19 cellular contexts compared by ENCODE assay signal in genomic region chr3:149678365-149678948, GRCh38. TPM values are rescaled to one million over a fixed set of nuclear protein-coding genes. Genes with fewer than 3 reads are reported as not detected.
A peak's percentile ranks its signal among the peaks of the same experiment; 100 is the strongest.
DNase-seq lines count a peak whose midpoint lies in the region; ATAC-seq, FAIRE-seq and TF ChIP-seq lines count a peak whose summit lies in the region.
"Had no signal": no experiment of that assay in that cellular context is flagged by ENCODE, and none has a peak within 500 bp of the region (broad histone marks: within the 10 kb centered on the region; RNA-seq: fewer than 3 reads in every experiment).

No MANE protein-coding gene starts in this region.

- no peak overlapping the region for H2AFZ ChIP-seq in keratinocyte (ENCODE audit: control insufficient read depth, low read length)
- H2AFZ ChIP-seq: parathyroid adenoma had no signal

- ATAC-seq in HG03520 (IDR thresholded peaks at IDR 0.05; ENCODE audit: unreplicated experiment), result no peak
- ATAC-seq: activated T-helper 17 cell treated with anti-CD3 and anti-CD28 coated beads, Interleukin-2, amount 50 U/mL, for 72 hours; left ventricle myocardium superior; stimulated activated naive B cell treated with anti-CD40 and anti-IgM and Interleukin-4, amounts not matched to agents 10 μg/mL and 1 μg/mL and 100 μg/mL, for 72 hours had no signal

- no peaks in the 10 kb centered on the region for H4K20me1 ChIP-seq in keratinocyte (ENCODE audit: control insufficient read depth, extremely low read depth, insufficient read depth, low read length)

- TF ChIP-seq CTCF in keratinocyte (optimal IDR thresholded peaks at IDR 0.05 in 1 of 3, IDR thresholded peaks at IDR 0.05 in 1 of 3, conservative IDR thresholded peaks at IDR 0.05 in 1 of 3; ENCODE audit: extremely low read depth in 1 of 3, insufficient read depth in 2 of 3, low read length in 3 of 3), result no peak
- TF ChIP-seq CTCF in right atrium auricular region (IDR thresholded peaks at IDR 0.05), result no peak
- no peak for TF ChIP-seq CTCF in RWPE1 (conservative IDR thresholded peaks at IDR 0.05; ENCODE audit: low read depth)

- H3K9me3 ChIP-seq in keratinocyte (ENCODE audit: control insufficient read depth, low read depth, low read length), result no peaks in the 10 kb centered on the region
- H3K9me3 ChIP-seq in right atrium auricular region, result no peaks in the 10 kb centered on the region
- H3K9me3 ChIP-seq: spleen, tibial nerve had no signal

- H3K9me1 ChIP-seq in keratinocyte (ENCODE audit: control insufficient read depth, extremely low read depth, insufficient read depth, low read length), result no peaks in the 10 kb centered on the region

- H3K36me3 ChIP-seq in keratinocyte (ENCODE audit: control insufficient read depth in 2 of 2, extremely low read depth in 1 of 2, insufficient read depth in 2 of 2, low read length in 2 of 2) (no peaks in the 10 kb centered on the region), right atrium auricular region (no peaks in the 10 kb centered on the region)
- H3K36me3 ChIP-seq: spleen, tibial nerve had no signal

- H3K9ac ChIP-seq in keratinocyte (ENCODE audit: control insufficient read depth, extremely low read depth, insufficient read depth, low read length), result no peak overlapping the region
- H3K9ac ChIP-seq: parathyroid adenoma had no signal

- no peak overlapping the region for H3K4me3 ChIP-seq in keratinocyte (ENCODE audit: control insufficient read depth in 2 of 3, extremely low read depth in 1 of 3, insufficient read depth in 2 of 3, low read depth in 1 of 3, low read length in 3 of 3)
- no peak overlapping the region for H3K4me3 ChIP-seq in right atrium auricular region
- H3K4me3 ChIP-seq: spleen, tibial nerve had no signal

- FAIRE-seq in RCC 7860 (lab: Jason Lieb, UNC) (no peak), keratinocyte (lab: Jason Lieb, UNC) (peak; percentile 52)

- DNase-seq in Daoy (ENCODE audit: low read depth), result peak; percentile 93
- peak; percentile 93 for DNase-seq in HT1080 (ENCODE audit: low read depth)
- peak; percentile 16 for DNase-seq in RCC 7860 (ENCODE audit: low spot score)
- peak; percentile 64 for DNase-seq in keratinocyte (ENCODE audit: low read depth, low spot score)
- DNase-seq in NCI-H526 treated with DMSO at 0.1 percent for 48 hours (lab: John Stamatoyannopoulos, UW), result no peak
- no peak for DNase-seq in right atrium auricular region (ENCODE audit: low spot score)
- DNase-seq in RWPE1 (ENCODE audit: low spot score), result no peak
- DNase-seq: amniotic stem cell; foreskin melanocyte; left ventricle myocardium superior; naive B cell; NCI-H146; NCI-H524; spleen; stimulated activated naive B cell treated with anti-CD40 and anti-IgM and Interleukin-4, amounts not matched to agents 10 μg/mL and 1 μg/mL and 100 μg/mL, for 72 hours had no signal

- no peaks in the 10 kb centered on the region for H3K79me2 ChIP-seq in keratinocyte (ENCODE audit: control insufficient read depth, insufficient read depth, low read length)
- H3K79me2 ChIP-seq: parathyroid adenoma had no signal

- POLR2A ChIA-PET in RWPE1 (lab: Yijun Ruan, JAX; ENCODE audit: low non-redundant PET), result no interaction called here

- H3K27ac ChIP-seq in keratinocyte (ENCODE audit: control insufficient read depth, insufficient read depth, low read length) (no peak overlapping the region), right atrium auricular region (no peak overlapping the region), RWPE1 (no peak overlapping the region)
- H3K27ac ChIP-seq: parathyroid adenoma, spleen, tibial nerve had no signal

- no peaks in the 10 kb centered on the region for H3K27me3 ChIP-seq in keratinocyte (ENCODE audit: control insufficient read depth, extremely low read depth, insufficient read depth, low read length)
- no peaks in the 10 kb centered on the region for H3K27me3 ChIP-seq in right atrium auricular region
- H3K27me3 ChIP-seq: spleen, tibial nerve had no signal

- CTCF ChIA-PET in RWPE1 (lab: Yijun Ruan, JAX), result interaction anchor here (0.6 kb wide), 1 partner anchor 555 kb away, joined by 4 read pairs; no protein-coding TSS in a partner anchor

- dilution Hi-C loops in keratinocyte (cut with MboI; ENCODE audit: extremely low pct_ligation_motif_present, low sequenced_read_pairs), result no loop called here

- peaks cover 8% of the 10 kb centered on the region for H3K4me1 ChIP-seq in keratinocyte (ENCODE audit: control insufficient read depth, extremely low read depth, insufficient read depth, low read length)
- no peaks in the 10 kb centered on the region for H3K4me1 ChIP-seq in right atrium auricular region
- H3K4me1 ChIP-seq: parathyroid adenoma, spleen, tibial nerve had no signal

- no peak overlapping the region for H3K4me2 ChIP-seq in keratinocyte (ENCODE audit: control insufficient read depth, extremely low read depth, insufficient read depth, low read depth, low read length)

RNA-seq across cellular contexts. Expression of gene WWTR1, which starts 20.6 kb away (rescaled TPM):
- total RNA-seq in Daoy (2014; rRNA removed; shearing (Covaris generic)), result 32.8 and 34.3 TPM in 2 replicates
- total RNA-seq in HT1080 (2014; rRNA removed; shearing (Covaris generic)), result 68.3 and 116 TPM in 2 replicates
- 246 and 360 TPM in 2 replicates for polyA plus RNA-seq in HT1080 (2015; cell fraction: cytosol; rRNA removed)
- polyA plus RNA-seq in HT1080 (2015; cell fraction: nucleus; rRNA removed), result 270 and 307 TPM in 2 replicates
- 31.9 to 93.4 TPM (median 77.3 TPM) in 3 replicates for polyA plus RNA-seq in keratinocyte
- polyA plus RNA-seq in keratinocyte (2011; ENCODE audit: low read depth), result 13.9 TPM
- polyA plus RNA-seq in keratinocyte (2011; cell fraction: cytosol; rRNA removed), result 48.1 and 73.9 TPM in 2 replicates
- polyA plus RNA-seq in keratinocyte (2011; cell fraction: nucleus; rRNA removed), result 68.1 and 79.7 TPM in 2 replicates
- polyA plus RNA-seq in keratinocyte (2012; ENCODE audit: low replicate concordance), result 22.1 and 51.6 TPM in 2 replicates
- polyA minus RNA-seq in keratinocyte, result 60.8 to 125 TPM (median 104 TPM) in 3 replicates
- polyA minus RNA-seq in keratinocyte (2011; cell fraction: cytosol; rRNA and poly(A)+ RNA removed), result 55.6 TPM
- 32.2 and 71.4 TPM in 2 replicates for polyA minus RNA-seq in keratinocyte (2011; cell fraction: nucleus; rRNA and poly(A)+ RNA removed)
- total RNA-seq in right atrium auricular region, result 10 to 100 TPM; 53.4 to 73.1 TPM

Comparison
In these comparisons a context has a peak if more than half of its experiments do, and no peak if none do; other contexts are left out.
1. DNase-seq: peak in Daoy (single experiment), HT1080 (single experiment), RCC 7860 (single experiment) and keratinocyte (single experiment); none in NCI-H526 treated with DMSO at 0.1 percent for 48 hours (single experiment), right atrium auricular region (single experiment) and RWPE1 (single experiment).